ENCODE assay signal across 23 cellular contexts in genomic region chr3:129254536-129255230, GRCh38.
"Had no signal": no experiment of that assay in that cellular context is flagged by ENCODE, and none has a peak within 500 bp of the region (broad histone marks: within the 10 kb centered on the region; RNA-seq: fewer than 3 reads in every experiment).

No MANE protein-coding gene starts in this region.

- H3K9me3 ChIP-seq: adrenal gland, ascending aorta, colonic mucosa, heart right ventricle, lower lobe of right lung, prostate gland, right atrium auricular region, upper lobe of right lung had no signal

- FAIRE-seq: keratinocyte had no signal

- H3K27me3 ChIP-seq: adrenal gland, ascending aorta, colonic mucosa, dorsolateral prefrontal cortex, heart right ventricle, neural progenitor cell, right atrium auricular region, upper lobe of right lung had no signal

- H3K27ac ChIP-seq: adrenal gland, ascending aorta, colonic mucosa, dorsolateral prefrontal cortex, epithelial cell of prostate, lower lobe of right lung, neural progenitor cell, prostate gland, right atrium auricular region, upper lobe of right lung had no signal

- H3K27ac Mint-ChIP-seq: activated B cell treated with CpG ODN at 0.5 μM for 24 hours; activated CD4-positive, alpha-beta T cell treated with anti-CD3 and anti-CD28 coated beads for 36 hours; naive B cell; neural progenitor cell had no signal

- ATAC-seq: activated CD4-positive, alpha-beta T cell treated with anti-CD3 and anti-CD28 coated beads for 36 hours; activated naive CD4-positive, alpha-beta T cell treated with anti-CD3 and anti-CD28 coated beads, Interleukin-2, amount 50 U/mL, for 72 hours; heart right ventricle; lower lobe of right lung; SK-N-SH treated with all-trans-retinoic acid at 6 μM for 48 hours; T-cell; upper lobe of right lung had no signal

- H3K4me3 ChIP-seq: adrenal gland, ascending aorta, colonic mucosa, dorsolateral prefrontal cortex, heart right ventricle, lower lobe of right lung, neural progenitor cell, prostate gland, right atrium auricular region, upper lobe of right lung had no signal

- H3K4me3 Mint-ChIP-seq: activated B cell treated with CpG ODN at 0.5 μM for 24 hours; activated CD4-positive, alpha-beta T cell treated with anti-CD3 and anti-CD28 coated beads for 36 hours; central memory CD8-positive, alpha-beta T cell; neural progenitor cell; T-cell had no signal

- H3K4me2 ChIP-seq: neural progenitor cell had no signal

- H3K36me3 ChIP-seq: neural progenitor cell had no signal

- H3K27me3 Mint-ChIP-seq: activated B cell treated with CpG ODN at 0.5 μM for 24 hours; activated CD4-positive, alpha-beta T cell treated with anti-CD3 and anti-CD28 coated beads for 36 hours; central memory CD8-positive, alpha-beta T cell; naive B cell; T-cell had no signal

- H2AFZ ChIP-seq: neural progenitor cell had no signal

- H3K9me3 Mint-ChIP-seq: activated B cell treated with CpG ODN at 0.5 μM for 24 hours; activated naive CD4-positive, alpha-beta T cell treated with anti-CD3 and anti-CD28 coated beads, Interleukin-2, amount 50 U/mL, for 72 hours; central memory CD8-positive, alpha-beta T cell; naive B cell; neural progenitor cell; T-cell had no signal

- H3K9ac ChIP-seq: neural progenitor cell had no signal

- DNase-seq: activated B cell treated with CpG ODN at 0.5 μM for 24 hours; activated CD4-positive, alpha-beta T cell treated with anti-CD3 and anti-CD28 coated beads for 36 hours; activated CD4-positive, alpha-beta T cell treated with anti-CD3 and anti-CD28 coated beads, Interleukin-2, amount 50 U/mL, for 48 hours; activated gamma-delta T cell treated with Interleukin-2 at 50 U/mL for 16 hours; adrenal gland; colonic mucosa; dorsolateral prefrontal cortex; heart right ventricle; lower lobe of right lung; mesendoderm; naive B cell; SIG-M5; T-cell; upper lobe of right lung had no signal
